ENCODE assay signal across 1 cellular context in genomic region chr15:63497642-63498100, GRCh38.
TF ChIP-seq lines count a peak whose summit lies in the region.

No MANE protein-coding gene starts in this region.

TF ChIP-seq in HepG2, 621 proteins besides CTCF, POLR2A, EP300 and RAD21 (continued from another document):
- TF ChIP-seq, protein P1, sequence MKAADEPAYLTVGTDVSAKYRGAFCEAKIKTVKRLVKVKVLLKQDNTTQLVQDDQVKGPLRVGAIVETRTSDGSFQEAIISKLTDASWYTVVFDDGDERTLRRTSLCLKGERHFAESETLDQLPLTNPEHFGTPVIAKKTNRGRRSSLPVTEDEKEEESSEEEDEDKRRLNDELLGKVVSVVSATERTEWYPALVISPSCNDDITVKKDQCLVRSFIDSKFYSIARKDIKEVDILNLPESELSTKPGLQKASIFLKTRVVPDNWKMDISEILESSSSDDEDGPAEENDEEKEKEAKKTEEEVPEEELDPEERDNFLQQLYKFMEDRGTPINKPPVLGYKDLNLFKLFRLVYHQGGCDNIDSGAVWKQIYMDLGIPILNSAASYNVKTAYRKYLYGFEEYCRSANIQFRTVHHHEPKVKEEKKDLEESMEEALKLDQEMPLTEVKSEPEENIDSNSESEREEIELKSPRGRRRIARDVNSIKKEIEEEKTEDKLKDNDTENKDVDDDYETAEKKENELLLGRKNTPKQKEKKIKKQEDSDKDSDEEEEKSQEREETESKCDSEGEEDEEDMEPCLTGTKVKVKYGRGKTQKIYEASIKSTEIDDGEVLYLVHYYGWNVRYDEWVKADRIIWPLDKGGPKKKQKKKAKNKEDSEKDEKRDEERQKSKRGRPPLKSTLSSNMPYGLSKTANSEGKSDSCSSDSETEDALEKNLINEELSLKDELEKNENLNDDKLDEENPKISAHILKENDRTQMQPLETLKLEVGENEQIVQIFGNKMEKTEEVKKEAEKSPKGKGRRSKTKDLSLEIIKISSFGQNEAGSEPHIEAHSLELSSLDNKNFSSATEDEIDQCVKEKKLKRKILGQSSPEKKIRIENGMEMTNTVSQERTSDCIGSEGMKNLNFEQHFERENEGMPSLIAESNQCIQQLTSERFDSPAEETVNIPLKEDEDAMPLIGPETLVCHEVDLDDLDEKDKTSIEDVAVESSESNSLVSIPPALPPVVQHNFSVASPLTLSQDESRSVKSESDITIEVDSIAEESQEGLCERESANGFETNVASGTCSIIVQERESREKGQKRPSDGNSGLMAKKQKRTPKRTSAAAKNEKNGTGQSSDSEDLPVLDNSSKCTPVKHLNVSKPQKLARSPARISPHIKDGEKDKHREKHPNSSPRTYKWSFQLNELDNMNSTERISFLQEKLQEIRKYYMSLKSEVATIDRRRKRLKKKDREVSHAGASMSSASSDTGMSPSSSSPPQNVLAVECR (CRISPR knock-in tag; IDR thresholded peaks at IDR 0.05; ENCODE audit: borderline replicate concordance), result 0 out of 2 replicates have a peak, but pooled peaks have one; percentile 22
- TF ChIP-seq, protein P2, sequence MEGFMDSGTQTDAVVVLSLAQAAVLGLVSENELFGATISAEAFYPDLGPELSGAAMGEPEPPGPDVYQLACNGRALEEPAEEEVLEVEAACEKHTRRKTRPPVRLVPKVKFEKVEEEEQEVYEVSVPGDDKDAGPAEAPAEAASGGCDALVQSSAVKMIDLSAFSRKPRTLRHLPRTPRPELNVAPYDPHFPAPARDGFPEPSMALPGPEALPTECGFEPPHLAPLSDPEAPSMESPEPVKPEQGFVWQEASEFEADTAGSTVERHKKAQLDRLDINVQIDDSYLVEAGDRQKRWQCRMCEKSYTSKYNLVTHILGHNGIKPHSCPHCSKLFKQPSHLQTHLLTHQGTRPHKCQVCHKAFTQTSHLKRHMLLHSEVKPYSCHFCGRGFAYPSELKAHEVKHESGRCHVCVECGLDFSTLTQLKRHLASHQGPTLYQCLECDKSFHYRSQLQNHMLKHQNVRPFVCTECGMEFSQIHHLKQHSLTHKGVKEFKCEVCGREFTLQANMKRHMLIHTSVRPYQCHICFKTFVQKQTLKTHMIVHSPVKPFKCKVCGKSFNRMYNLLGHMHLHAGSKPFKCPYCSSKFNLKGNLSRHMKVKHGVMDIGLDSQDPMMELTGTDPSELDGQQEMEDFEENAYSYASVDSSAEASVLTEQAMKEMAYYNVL (CRISPR knock-in tag; IDR thresholded peaks at IDR 0.05; ENCODE audit: borderline replicate concordance), result no peak
- 0 out of 2 replicates have a peak, but pooled peaks have one; percentile 8 for TF ChIP-seq THAP11 (CRISPR knock-in tag; IDR thresholded peaks at IDR 0.05)
- no peak for TF ChIP-seq SMARCE1 (IDR thresholded peaks at IDR 0.05; ENCODE audit: borderline replicate concordance)
- TF ChIP-seq PHF20 (CRISPR knock-in tag; IDR thresholded peaks at IDR 0.05), result 0 out of 2 replicates have a peak, but pooled peaks have one; percentile 32
- no peak for TF ChIP-seq MTA1 (CRISPR knock-in tag; IDR thresholded peaks at IDR 0.05; ENCODE audit: borderline replicate concordance)
- TF ChIP-seq ZNF777 (CRISPR knock-in tag; IDR thresholded peaks at IDR 0.05), result no peak
- TF ChIP-seq, protein P3, sequence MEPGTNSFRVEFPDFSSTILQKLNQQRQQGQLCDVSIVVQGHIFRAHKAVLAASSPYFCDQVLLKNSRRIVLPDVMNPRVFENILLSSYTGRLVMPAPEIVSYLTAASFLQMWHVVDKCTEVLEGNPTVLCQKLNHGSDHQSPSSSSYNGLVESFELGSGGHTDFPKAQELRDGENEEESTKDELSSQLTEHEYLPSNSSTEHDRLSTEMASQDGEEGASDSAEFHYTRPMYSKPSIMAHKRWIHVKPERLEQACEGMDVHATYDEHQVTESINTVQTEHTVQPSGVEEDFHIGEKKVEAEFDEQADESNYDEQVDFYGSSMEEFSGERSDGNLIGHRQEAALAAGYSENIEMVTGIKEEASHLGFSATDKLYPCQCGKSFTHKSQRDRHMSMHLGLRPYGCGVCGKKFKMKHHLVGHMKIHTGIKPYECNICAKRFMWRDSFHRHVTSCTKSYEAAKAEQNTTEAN (CRISPR knock-in tag; conservative IDR thresholded peaks at IDR 0.05), result no peak
- TF ChIP-seq REXO4 (CRISPR knock-in tag; IDR thresholded peaks at IDR 0.05; ENCODE audit: borderline replicate concordance), result no peak
